8 cellular contexts compared by ENCODE assay signal in the genomic region with DNA sequence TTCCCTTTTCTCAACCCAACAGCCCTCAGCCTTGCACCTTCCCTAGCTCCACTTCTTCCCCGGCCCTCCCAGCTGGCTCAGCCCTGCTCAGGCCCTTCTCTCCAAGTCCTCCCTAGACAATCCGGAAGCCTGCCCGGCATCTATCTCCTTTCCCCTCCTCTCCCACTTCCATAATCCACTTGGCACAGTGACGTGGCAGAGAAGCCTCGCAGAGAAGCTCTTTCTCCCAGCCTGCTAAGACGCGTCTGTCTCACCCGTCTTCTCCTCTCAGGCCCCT. TPM values are rescaled to one million over a fixed set of nuclear protein-coding genes. Genes with fewer than 3 reads are reported as not detected.
DNase-seq lines count a peak whose midpoint lies in the region; ATAC-seq, FAIRE-seq and TF ChIP-seq lines count a peak whose summit lies in the region.

No MANE protein-coding gene starts in this region.

- no peak overlapping the region for H3K23ac ChIP-seq in mesendoderm (ENCODE audit: low read length)

- no peak overlapping the region for H2AK5ac ChIP-seq in mesendoderm (ENCODE audit: low read length)

- H3K9me3 ChIP-seq in SJCRH30 (replicated peaks) (no peaks in the 10 kb centered on the region), upper lobe of right lung (no peaks in the 10 kb centered on the region)
- no peaks in the 10 kb centered on the region for H3K9me3 ChIP-seq in effector memory CD4-positive, alpha-beta T cell (ENCODE audit: control insufficient read depth, low read length)

- H3K79me2 ChIP-seq in mesendoderm (ENCODE audit: control insufficient read depth, insufficient read depth, low read length) = no peaks in the 10 kb centered on the region

- H4K8ac ChIP-seq in mesendoderm (ENCODE audit: low read depth, low read length) = no peak overlapping the region

- DNase-seq in AG08395 (ENCODE audit: low spot score) (peak; percentile 55), GM12892 (ENCODE audit: insufficient read length) (peak; percentile 26), SJCRH30 (peak; percentile 61 to 66), mesendoderm (peak; percentile 62), upper lobe of right lung (no peak), left lobe of liver (ENCODE audit: low spot score) (no peak)
- DNase-seq in effector memory CD4-positive, alpha-beta T cell = no peak

- peak; percentile 61 for FAIRE-seq in GM12892 (lab: Jason Lieb, UNC)

- intact Hi-C loops in upper lobe of right lung (cut with DNase I) = no loop called here

- peak overlapping the region; percentile 38 for H3K27ac ChIP-seq in SJCRH30
- peak overlapping the region; percentile 74 for H3K27ac ChIP-seq in effector memory CD4-positive, alpha-beta T cell (ENCODE audit: insufficient read depth, low read length, poor library complexity, severe bottlenecking)
- no peak overlapping the region for H3K27ac ChIP-seq in mesendoderm (ENCODE audit: low read depth, low read length)
- H3K27ac ChIP-seq in upper lobe of right lung = peak overlapping the region; percentile 52

- no peak overlapping the region for H2BK15ac ChIP-seq in mesendoderm (replicated peaks; ENCODE audit: low read depth)

- H3K79me1 ChIP-seq in mesendoderm (ENCODE audit: low read length) = peaks cover 4% of the 10 kb centered on the region

- no peak for ATAC-seq in upper lobe of right lung
- ATAC-seq in left lobe of liver = no peak
- no peak for ATAC-seq in GM18520 (IDR thresholded peaks at IDR 0.05; ENCODE audit: unreplicated experiment)

- H2BK120ac ChIP-seq in mesendoderm (ENCODE audit: low read depth, low read length) = no peak overlapping the region

- H3K4me1 ChIP-seq in SJCRH30 (peaks cover 9% of the 10 kb centered on the region; the same call in 1 of the 2 replicates), mesendoderm (ENCODE audit: control insufficient read depth, low read depth, low read length) (no peaks in the 10 kb centered on the region), upper lobe of right lung (peaks cover 12% of the 10 kb centered on the region)
- H3K4me1 ChIP-seq in effector memory CD4-positive, alpha-beta T cell (ENCODE audit: control insufficient read depth, insufficient read depth, low read length, poor library complexity, severe bottlenecking) = peaks cover 16% of the 10 kb centered on the region

- TF ChIP-seq CTCF in upper lobe of right lung (IDR thresholded peaks at IDR 0.05) = no peak

- H3K4me3 ChIP-seq in SJCRH30 = peak overlapping the region; percentile 63
- H3K4me3 ChIP-seq in effector memory CD4-positive, alpha-beta T cell (ENCODE audit: insufficient read depth, low read depth, low read length, poor library complexity, severe bottlenecking) = peak overlapping the region; percentile 51
- H3K4me3 ChIP-seq in mesendoderm (ENCODE audit: low read length) = peak overlapping the region; percentile 77
- peak overlapping the region; percentile 68 for H3K4me3 ChIP-seq in upper lobe of right lung

- no peak overlapping the region for H3K18ac ChIP-seq in mesendoderm (ENCODE audit: low read length)

- peak overlapping the region; percentile 85 for H3K4me2 ChIP-seq in mesendoderm (ENCODE audit: low read length)

- H4K5ac ChIP-seq in mesendoderm (ENCODE audit: low read length) = no peak overlapping the region

- H3K36me3 ChIP-seq in SJCRH30 (peaks cover 11% of the 10 kb centered on the region; the same call in 1 of the 2 replicates), mesendoderm (ENCODE audit: control insufficient read depth, insufficient read depth, low read length) (no peaks in the 10 kb centered on the region), upper lobe of right lung (peaks cover 26% of the 10 kb centered on the region)
- peaks cover 28% of the 10 kb centered on the region for H3K36me3 ChIP-seq in effector memory CD4-positive, alpha-beta T cell (ENCODE audit: control insufficient read depth, insufficient read depth, low read length)

- TF ChIP-seq POLR2A in GM12892 (IDR thresholded peaks at IDR 0.05; ENCODE audit: low read depth, low read length) = no peak

- WGBS in mesendoderm (ENCODE audit: extremely low coverage, insufficient coverage, low lambda C conversion rate) = no CpG with 5 or more reads among the region's 8 CpGs

- no peak overlapping the region for H2BK5ac ChIP-seq in mesendoderm (ENCODE audit: low read length)

- H3K56ac ChIP-seq in mesendoderm (ENCODE audit: low read length) = peak overlapping the region; percentile 85

- H3K4ac ChIP-seq in mesendoderm (ENCODE audit: low read depth, low read length) = no peak overlapping the region

- H3K27me3 ChIP-seq in SJCRH30 (no peaks in the 10 kb centered on the region), mesendoderm (ENCODE audit: insufficient read depth, low read length, poor library complexity) (no peaks in the 10 kb centered on the region), upper lobe of right lung (no peaks in the 10 kb centered on the region)
- no peaks in the 10 kb centered on the region for H3K27me3 ChIP-seq in effector memory CD4-positive, alpha-beta T cell (replicated peaks; ENCODE audit: control insufficient read depth, insufficient read depth, low read length, poor library complexity, severe bottlenecking)

- H3K9ac ChIP-seq in mesendoderm (ENCODE audit: low read length) = peak overlapping the region; percentile 77

RNA-seq across cellular contexts. Expression of a gene that starts 1.1 kb away (rescaled TPM):
- polyA plus RNA-seq in GM12892 (2012; ENCODE audit: missing spikeins) = 16.7 TPM
- total RNA-seq in SJCRH30 (2014; rRNA removed; shearing (Covaris generic)) = 37.9 and 41.4 TPM in 2 replicates
- 29.1 TPM for polyA plus RNA-seq in mesendoderm (2013, experiment 1 of 2)
- polyA plus RNA-seq in mesendoderm (2013, experiment 2 of 2) = 28.3 TPM
- total RNA-seq in upper lobe of right lung (113 TPM), left lobe of liver (73.5 TPM)

RNA-seq across cellular contexts. Expression of a gene that starts 15.6 kb away (rescaled TPM):
- 15.9 TPM for polyA plus RNA-seq in GM12892 (2012; ENCODE audit: missing spikeins)
- 61.5 and 64.4 TPM in 2 replicates for total RNA-seq in SJCRH30 (2014; rRNA removed; shearing (Covaris generic))
- 54.7 TPM for polyA plus RNA-seq in mesendoderm (2013, experiment 1 of 2)
- polyA plus RNA-seq in mesendoderm (2013, experiment 2 of 2) = 55.7 TPM
- total RNA-seq in upper lobe of right lung (30.6 TPM), left lobe of liver (16.8 TPM)

RNA-seq across cellular contexts. Expression of a gene that starts 54.1 kb away (rescaled TPM):
- 26.9 TPM for polyA plus RNA-seq in GM12892 (2012; ENCODE audit: missing spikeins)
- total RNA-seq in SJCRH30 (2014; rRNA removed; shearing (Covaris generic)) = 44.2 and 54.6 TPM in 2 replicates
- 107 TPM for polyA plus RNA-seq in mesendoderm (2013, experiment 1 of 2)
- polyA plus RNA-seq in mesendoderm (2013, experiment 2 of 2) = 110 TPM
- total RNA-seq in upper lobe of right lung (10.8 TPM), left lobe of liver (3.3 TPM)

RNA-seq across cellular contexts. Expression of a gene that starts 56.2 kb away (rescaled TPM):
- polyA plus RNA-seq in GM12892 (2012; ENCODE audit: missing spikeins) = 20.0 TPM
- total RNA-seq in SJCRH30 (2014; rRNA removed; shearing (Covaris generic)) = 56.9 and 60.0 TPM in 2 replicates
- 103 TPM for polyA plus RNA-seq in mesendoderm (2013, experiment 1 of 2)
- polyA plus RNA-seq in mesendoderm (2013, experiment 2 of 2) = 105 TPM
- total RNA-seq in upper lobe of right lung (47.6 TPM), left lobe of liver (30.2 TPM)

Comparison
In these comparisons a context has a peak if more than half of its experiments do, and no peak if none do; other contexts are left out.
1. DNase-seq: peak in AG08395 (single experiment), GM12892 (single experiment), SJCRH30 (2 of 2) and mesendoderm (single experiment); none in effector memory CD4-positive, alpha-beta T cell (0 of 3), upper lobe of right lung (single experiment) and left lobe of liver (single experiment).
2. Peak in every context shown above with its lines, with median percentiles within 50 percentile points of each other: H3K4me3 ChIP-seq.